ENCODE assay signal across 9 cellular contexts in the genomic region with DNA sequence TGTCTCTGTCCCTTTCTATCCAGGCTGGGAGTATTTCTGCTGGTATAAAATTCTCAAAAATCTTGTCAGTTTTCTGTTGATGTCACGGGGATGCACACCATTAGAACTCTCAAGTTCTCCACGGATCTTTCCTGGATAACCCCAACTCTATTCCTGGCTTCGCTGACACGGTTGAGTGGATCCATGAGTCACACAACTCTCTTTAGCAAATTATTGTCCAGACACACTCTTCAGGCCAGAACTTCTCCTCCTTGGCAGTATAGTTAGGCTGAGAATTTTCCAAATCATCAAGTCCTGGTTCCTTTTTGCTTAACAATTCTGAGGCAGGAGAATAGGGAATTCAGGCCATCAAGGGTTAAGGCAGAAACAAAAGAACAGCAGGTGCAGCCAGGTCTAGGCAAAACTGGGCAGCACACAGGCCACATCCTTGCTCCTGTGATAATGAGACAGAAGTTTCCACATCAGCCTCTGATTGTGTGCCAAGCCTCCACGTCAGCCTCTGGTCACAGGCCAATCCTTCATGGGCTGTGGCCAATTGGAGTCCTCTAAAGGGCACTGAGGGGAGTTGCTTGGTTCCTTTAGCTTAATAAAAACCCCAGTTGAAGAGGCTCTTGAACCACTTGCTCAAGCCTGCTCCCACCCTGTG. TPM values are rescaled to one million over a fixed set of nuclear protein-coding genes. Genes with fewer than 3 reads are reported as not detected.
DNase-seq lines count a peak whose midpoint lies in the region; ATAC-seq and TF ChIP-seq lines count a peak whose summit lies in the region.
"Had no signal": no experiment of that assay in that cellular context is flagged by ENCODE, and none has a peak within 500 bp of the region (broad histone marks: within the 10 kb centered on the region; RNA-seq: fewer than 3 reads in every experiment).

No MANE protein-coding gene starts in this region.

- TF ChIP-seq CTCF in A673 (conservative IDR thresholded peaks at IDR 0.05; ENCODE audit: low read depth, low read length): no peak
- no peak for TF ChIP-seq CTCF in WTC11 (IDR thresholded peaks at IDR 0.05)

- H3K4me1 Mint-ChIP-seq in WTC11: peaks cover 10% of the 10 kb centered on the region
- H3K4me1 Mint-ChIP-seq in T-helper 17 cell: peaks cover 7% of the 10 kb centered on the region
- H3K4me1 Mint-ChIP-seq: activated B cell treated with CpG ODN at 0.5 μM for 24 hours had no signal

- intact Hi-C loops in A673 (cut with micrococcal nuclease; ENCODE audit: unreplicated experiment): no loop called here
- intact Hi-C loops in cardiac septum (cut with DNase I): no loop called here

- H3K9me3 ChIP-seq in A673 (ENCODE audit: low read depth, low read length, poor library complexity, severe bottlenecking) (no peaks in the 10 kb centered on the region), T-helper 17 cell (ENCODE audit: control insufficient read depth, low read length, poor library complexity, severe bottlenecking) (no peaks in the 10 kb centered on the region)

- DNase-seq in A673 (ENCODE audit: low spot score): peak; percentile 66
- DNase-seq in HT1080 (ENCODE audit: low read depth): peak; percentile 84
- DNase-seq in WTC11 (ENCODE audit: low spot score): peak; percentile 16
- DNase-seq in cardiac septum (ENCODE audit: low spot score): peak; percentile 88
- peak; percentile 81 for DNase-seq in putamen (ENCODE audit: low spot score)
- DNase-seq in T-helper 17 cell: no peak
- no peak for DNase-seq in T-helper 9 cell
- DNase-seq in activated naive CD4-positive, alpha-beta T cell (lab: John Stamatoyannopoulos, UW): no peak
- DNase-seq: activated B cell treated with CpG ODN at 0.5 μM for 24 hours had no signal

- H3K4me3 Mint-ChIP-seq in WTC11 (no peak overlapping the region), T-helper 17 cell (no peak overlapping the region)
- H3K4me3 Mint-ChIP-seq: activated B cell treated with CpG ODN at 0.5 μM for 24 hours had no signal

- POLR2A ChIA-PET in A673 (lab: Charles Lee; ENCODE audit: low non-redundant PET): no interaction called here
- POLR2A ChIA-PET in WTC11 (lab: Charles Lee): no interaction called here

- no peaks in the 10 kb centered on the region for H3K36me3 ChIP-seq in A673 (ENCODE audit: insufficient read depth, low read length, poor library complexity, severe bottlenecking)

- H3K4me3 ChIP-seq in A673 (ENCODE audit: low read depth, low read length, poor library complexity, severe bottlenecking): no peak overlapping the region

- no peaks in the 10 kb centered on the region for H3K36me3 Mint-ChIP-seq in WTC11
- no peaks in the 10 kb centered on the region for H3K36me3 Mint-ChIP-seq in T-helper 17 cell (ENCODE audit: low read depth)

- no peaks in the 10 kb centered on the region for H3K27me3 ChIP-seq in A673 (replicated peaks; ENCODE audit: insufficient read depth, low read depth, low read length, poor library complexity)

- no peaks in the 10 kb centered on the region for H3K4me1 ChIP-seq in A673 (ENCODE audit: insufficient read depth, low read length, poor library complexity, severe bottlenecking)

- CTCF ChIA-PET in A673 (lab: Charles Lee) (no interaction called here), WTC11 (lab: Charles Lee) (interaction anchor here (0.6 kb wide), 1 partner anchor 123 kb away, joined by 3 read pairs; no protein-coding TSS in a partner anchor)

- H3K27ac Mint-ChIP-seq in WTC11 (peak overlapping the region; percentile 51; the same call in 1 of the 2 replicates), T-helper 17 cell (no peak overlapping the region)
- H3K27ac Mint-ChIP-seq: activated B cell treated with CpG ODN at 0.5 μM for 24 hours had no signal

- BruUV-seq in A673 (replicated peaks; lab: Mats Ljungman, UMichigan): no TSS peak

- ATAC-seq in WTC11 (peak; percentile 49), T-helper 17 cell (no peak)

- H3K27me3 Mint-ChIP-seq in WTC11 (ENCODE audit: low read depth) (no peaks in the 10 kb centered on the region), T-helper 17 cell (no peaks in the 10 kb centered on the region)
- H3K27me3 Mint-ChIP-seq: activated B cell treated with CpG ODN at 0.5 μM for 24 hours had no signal

- no peak overlapping the region for H3K27ac ChIP-seq in A673 (ENCODE audit: low read depth, low read length, poor library complexity, severe bottlenecking)

- H3K9me3 Mint-ChIP-seq in WTC11: no peaks in the 10 kb centered on the region
- H3K9me3 Mint-ChIP-seq: activated B cell treated with CpG ODN at 0.5 μM for 24 hours had no signal

TF ChIP-seq in WTC11, 78 proteins besides CTCF, POLR2A, EP300 and RAD21:
- TF ChIP-seq ZNF121 (CRISPR knock-in tag; IDR thresholded peaks at IDR 0.05) (0 out of 2 replicates have a peak, but pooled peaks have one; percentile 24), ZNF219 (CRISPR knock-in tag; IDR thresholded peaks at IDR 0.05; ENCODE audit: borderline replicate concordance) (no peak), ZNF416 (CRISPR knock-in tag; IDR thresholded peaks at IDR 0.05) (no peak)
- TF ChIP-seq, protein P1, sequence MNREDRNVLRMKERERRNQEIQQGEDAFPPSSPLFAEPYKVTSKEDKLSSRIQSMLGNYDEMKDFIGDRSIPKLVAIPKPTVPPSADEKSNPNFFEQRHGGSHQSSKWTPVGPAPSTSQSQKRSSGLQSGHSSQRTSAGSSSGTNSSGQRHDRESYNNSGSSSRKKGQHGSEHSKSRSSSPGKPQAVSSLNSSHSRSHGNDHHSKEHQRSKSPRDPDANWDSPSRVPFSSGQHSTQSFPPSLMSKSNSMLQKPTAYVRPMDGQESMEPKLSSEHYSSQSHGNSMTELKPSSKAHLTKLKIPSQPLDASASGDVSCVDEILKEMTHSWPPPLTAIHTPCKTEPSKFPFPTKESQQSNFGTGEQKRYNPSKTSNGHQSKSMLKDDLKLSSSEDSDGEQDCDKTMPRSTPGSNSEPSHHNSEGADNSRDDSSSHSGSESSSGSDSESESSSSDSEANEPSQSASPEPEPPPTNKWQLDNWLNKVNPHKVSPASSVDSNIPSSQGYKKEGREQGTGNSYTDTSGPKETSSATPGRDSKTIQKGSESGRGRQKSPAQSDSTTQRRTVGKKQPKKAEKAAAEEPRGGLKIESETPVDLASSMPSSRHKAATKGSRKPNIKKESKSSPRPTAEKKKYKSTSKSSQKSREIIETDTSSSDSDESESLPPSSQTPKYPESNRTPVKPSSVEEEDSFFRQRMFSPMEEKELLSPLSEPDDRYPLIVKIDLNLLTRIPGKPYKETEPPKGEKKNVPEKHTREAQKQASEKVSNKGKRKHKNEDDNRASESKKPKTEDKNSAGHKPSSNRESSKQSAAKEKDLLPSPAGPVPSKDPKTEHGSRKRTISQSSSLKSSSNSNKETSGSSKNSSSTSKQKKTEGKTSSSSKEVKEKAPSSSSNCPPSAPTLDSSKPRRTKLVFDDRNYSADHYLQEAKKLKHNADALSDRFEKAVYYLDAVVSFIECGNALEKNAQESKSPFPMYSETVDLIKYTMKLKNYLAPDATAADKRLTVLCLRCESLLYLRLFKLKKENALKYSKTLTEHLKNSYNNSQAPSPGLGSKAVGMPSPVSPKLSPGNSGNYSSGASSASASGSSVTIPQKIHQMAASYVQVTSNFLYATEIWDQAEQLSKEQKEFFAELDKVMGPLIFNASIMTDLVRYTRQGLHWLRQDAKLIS (CRISPR knock-in tag; IDR thresholded peaks at IDR 0.05; ENCODE audit: borderline replicate concordance): no peak
- TF ChIP-seq, protein P2, sequence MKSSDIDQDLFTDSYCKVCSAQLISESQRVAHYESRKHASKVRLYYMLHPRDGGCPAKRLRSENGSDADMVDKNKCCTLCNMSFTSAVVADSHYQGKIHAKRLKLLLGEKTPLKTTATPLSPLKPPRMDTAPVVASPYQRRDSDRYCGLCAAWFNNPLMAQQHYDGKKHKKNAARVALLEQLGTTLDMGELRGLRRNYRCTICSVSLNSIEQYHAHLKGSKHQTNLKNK (CRISPR knock-in tag; IDR thresholded peaks at IDR 0.05): no peak
- TF ChIP-seq, protein P3, sequence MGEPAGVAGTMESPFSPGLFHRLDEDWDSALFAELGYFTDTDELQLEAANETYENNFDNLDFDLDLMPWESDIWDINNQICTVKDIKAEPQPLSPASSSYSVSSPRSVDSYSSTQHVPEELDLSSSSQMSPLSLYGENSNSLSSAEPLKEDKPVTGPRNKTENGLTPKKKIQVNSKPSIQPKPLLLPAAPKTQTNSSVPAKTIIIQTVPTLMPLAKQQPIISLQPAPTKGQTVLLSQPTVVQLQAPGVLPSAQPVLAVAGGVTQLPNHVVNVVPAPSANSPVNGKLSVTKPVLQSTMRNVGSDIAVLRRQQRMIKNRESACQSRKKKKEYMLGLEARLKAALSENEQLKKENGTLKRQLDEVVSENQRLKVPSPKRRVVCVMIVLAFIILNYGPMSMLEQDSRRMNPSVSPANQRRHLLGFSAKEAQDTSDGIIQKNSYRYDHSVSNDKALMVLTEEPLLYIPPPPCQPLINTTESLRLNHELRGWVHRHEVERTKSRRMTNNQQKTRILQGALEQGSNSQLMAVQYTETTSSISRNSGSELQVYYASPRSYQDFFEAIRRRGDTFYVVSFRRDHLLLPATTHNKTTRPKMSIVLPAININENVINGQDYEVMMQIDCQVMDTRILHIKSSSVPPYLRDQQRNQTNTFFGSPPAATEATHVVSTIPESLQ (CRISPR knock-in tag; IDR thresholded peaks at IDR 0.05): no peak
TF ChIP-seq in WTC11: peak in this region for 1.

RNA-seq across cellular contexts. Expression of a gene that starts 5.7 kb away (rescaled TPM):
- total RNA-seq in A673 (2021): 108 and 118 TPM in 2 replicates
- total RNA-seq in HT1080 (2014; rRNA removed; shearing (Covaris generic)): 173 and 195 TPM in 2 replicates
- 123 and 191 TPM in 2 replicates for polyA plus RNA-seq in HT1080 (2015; cell fraction: cytosol; rRNA removed)
- 122 and 148 TPM in 2 replicates for polyA plus RNA-seq in HT1080 (2015; cell fraction: nucleus; rRNA removed)
- 31.4 to 39.1 TPM (median 37.1 TPM) in 3 replicates for total RNA-seq in WTC11 (2021)
- total RNA-seq in cardiac septum: 238 TPM
- 10 to 100 TPM; 19.1 to 21.1 TPM for total RNA-seq in T-helper 17 cell

Comparison
In these comparisons a context has a peak if more than half of its experiments do, and no peak if none do; other contexts are left out.
1. DNase-seq: peak in A673 (single experiment), HT1080 (single experiment), WTC11 (single experiment), cardiac septum (single experiment) and putamen (single experiment); none in T-helper 17 cell (0 of 3), T-helper 9 cell (single experiment) and activated naive CD4-positive, alpha-beta T cell (0 of 4).